ENCODE assay signal across 18 cellular contexts in the genomic region with DNA sequence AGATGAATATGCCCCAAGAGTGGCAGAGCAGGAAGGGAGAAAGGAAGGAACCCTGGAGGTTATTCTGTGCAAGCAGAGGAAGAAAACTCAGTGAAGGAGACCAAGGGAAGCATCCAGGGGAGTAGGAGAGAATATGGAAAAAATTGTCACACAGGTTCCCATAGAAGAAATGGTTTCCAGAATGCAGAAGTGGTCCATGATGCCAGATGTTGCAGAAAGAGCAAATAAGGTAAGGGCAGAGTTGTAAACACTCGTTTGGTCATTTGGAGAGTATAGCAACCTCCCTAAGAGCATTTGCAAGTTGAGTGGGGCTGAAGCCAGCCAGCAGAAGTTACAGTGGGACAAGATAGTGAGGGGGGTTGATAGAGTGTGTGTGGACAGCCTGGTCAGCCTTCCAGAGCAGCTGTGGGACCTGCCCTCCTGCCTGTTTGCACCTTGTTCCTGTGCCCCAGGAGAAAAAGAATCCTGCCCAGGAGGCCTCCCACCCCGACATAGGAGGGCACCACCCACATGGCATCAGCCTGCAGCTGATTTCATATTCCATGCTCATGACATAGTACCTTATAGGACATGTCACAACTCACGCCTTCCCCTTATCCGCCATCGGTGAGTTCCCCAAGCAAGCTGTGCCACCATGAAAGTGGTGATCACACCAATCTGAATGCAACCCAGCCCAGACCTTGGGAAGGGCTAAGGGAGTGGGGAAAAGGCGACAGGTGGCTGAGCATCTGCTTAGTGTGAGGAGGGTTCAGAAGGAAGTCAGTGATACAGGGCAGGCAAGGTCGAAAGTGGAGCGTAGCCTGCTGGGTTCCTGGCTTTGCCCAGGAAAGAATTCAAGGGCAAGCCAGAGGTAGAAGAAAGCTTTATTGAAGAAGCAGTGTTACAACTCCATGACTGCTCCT. TPM values are rescaled to one million over a fixed set of nuclear protein-coding genes. Genes with fewer than 3 reads are reported as not detected.
"Had no signal": no experiment of that assay in that cellular context is flagged by ENCODE, and none has a peak within 500 bp of the region (broad histone marks: within the 10 kb centered on the region; RNA-seq: fewer than 3 reads in every experiment).

No MANE protein-coding gene starts in this region.

- H3K27me3 ChIP-seq: brain microvascular endothelial cell, foreskin keratinocyte, transverse colon, vagina had no signal

- H3K9me3 Mint-ChIP-seq: activated CD4-positive, alpha-beta memory T cell treated with anti-CD3 and anti-CD28 coated beads, Interleukin-2, amount 10 ng/mL, durations not matched to agents 7 days and 5 days; activated T-cell treated with anti-CD3 and anti-CD28 coated beads, Interleukin-2, amount 50 U/mL, for 24 hours had no signal

- DNase-seq: activated CD4-positive, alpha-beta memory T cell treated with anti-CD3 and anti-CD28 coated beads, Interleukin-2, amount 10 ng/mL, durations not matched to agents 7 days and 5 days; activated CD4-positive, alpha-beta T cell treated with anti-CD3 and anti-CD28 coated beads for 36 hours; activated T-cell treated with anti-CD3 and anti-CD28 coated beads, Interleukin-2, amount 50 U/mL, for 24 hours; anterior cingulate cortex; brain microvascular endothelial cell; cortex of kidney; effector CD4-positive, alpha-beta T cell; foreskin keratinocyte; glutamatergic neuron; hypothalamus; left ventricle myocardium inferior; right cardiac atrium; small intestine; stimulated activated CD4-positive, alpha-beta T cell treated with anti-CD3 and anti-CD28 coated beads, Interleukin-4, amount 100 ng/mL, for 24 hours; stimulated activated naive CD8-positive, alpha-beta T cell treated with anti-CD3 and anti-CD28 coated beads, Interleukin-15, Interleukin-2, amounts not matched to agents 100 U/mL and 50 U/mL, for 24 hours; transverse colon had no signal

- H3K4me3 ChIP-seq: left ventricle myocardium inferior, prostate gland, transverse colon, vagina had no signal

- H3K27ac Mint-ChIP-seq: activated CD4-positive, alpha-beta memory T cell treated with anti-CD3 and anti-CD28 coated beads, Interleukin-2, amount 10 ng/mL, durations not matched to agents 7 days and 5 days; activated CD4-positive, alpha-beta T cell treated with anti-CD3 and anti-CD28 coated beads for 36 hours; activated T-cell treated with anti-CD3 and anti-CD28 coated beads, Interleukin-2, amount 50 U/mL, for 24 hours had no signal

- ATAC-seq: activated CD4-positive, alpha-beta T cell treated with anti-CD3 and anti-CD28 coated beads for 36 hours; foreskin keratinocyte; right cardiac atrium; stimulated activated naive CD8-positive, alpha-beta T cell treated with anti-CD3 and anti-CD28 coated beads, Interleukin-15, Interleukin-2, amounts not matched to agents 100 U/mL and 50 U/mL, for 24 hours had no signal

- H3K27me3 Mint-ChIP-seq: activated CD4-positive, alpha-beta memory T cell treated with anti-CD3 and anti-CD28 coated beads, Interleukin-2, amount 10 ng/mL, durations not matched to agents 7 days and 5 days; activated CD4-positive, alpha-beta T cell treated with anti-CD3 and anti-CD28 coated beads for 36 hours; activated T-cell treated with anti-CD3 and anti-CD28 coated beads, Interleukin-2, amount 50 U/mL, for 24 hours had no signal

- H3K4me3 Mint-ChIP-seq: activated CD4-positive, alpha-beta memory T cell treated with anti-CD3 and anti-CD28 coated beads, Interleukin-2, amount 10 ng/mL, durations not matched to agents 7 days and 5 days; activated CD4-positive, alpha-beta T cell treated with anti-CD3 and anti-CD28 coated beads for 36 hours; activated T-cell treated with anti-CD3 and anti-CD28 coated beads, Interleukin-2, amount 50 U/mL, for 24 hours had no signal

- H3K36me3 ChIP-seq: brain microvascular endothelial cell, left ventricle myocardium inferior, prostate gland, transverse colon, vagina had no signal

RNA-seq across cellular contexts. Expression of gene NEK2, which starts 8.2 kb away (rescaled TPM):
- polyA plus RNA-seq: right cardiac atrium had no signal
